1 cellular context compared by ENCODE assay signal in the genomic region with DNA sequence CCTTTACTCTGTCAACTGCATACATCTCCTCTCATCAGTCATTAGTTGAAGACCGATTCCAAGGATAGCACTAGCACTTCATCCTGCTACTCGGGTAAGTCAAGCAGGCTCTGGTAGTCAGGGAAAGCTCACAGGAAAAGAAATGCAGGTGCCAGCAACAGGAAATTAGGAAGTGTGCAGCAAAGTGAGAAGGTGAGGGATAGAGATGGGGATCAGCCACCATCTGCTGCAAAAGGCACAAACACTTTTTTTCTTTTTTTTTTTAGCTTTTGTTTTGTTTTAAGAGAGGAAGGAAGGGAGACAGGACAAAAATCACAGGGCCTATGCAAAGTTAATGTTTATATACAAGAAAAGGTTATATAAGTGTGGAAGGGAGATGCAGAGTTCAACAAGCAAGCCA.
TF ChIP-seq lines count a peak whose summit lies in the region.

No MANE protein-coding gene starts in this region.

TF ChIP-seq in endothelial cell of umbilical vein, 7 proteins besides CTCF, POLR2A, EP300 and RAD21:
- no peak for TF ChIP-seq EZH2 (IDR thresholded peaks at IDR 0.05; ENCODE audit: borderline replicate concordance, low read depth, low read length, severe bottlenecking)
- TF ChIP-seq FOS (IDR thresholded peaks at IDR 0.05; ENCODE audit: borderline replicate concordance, insufficient read depth, low read length), result no peak
- TF ChIP-seq, protein P1, sequence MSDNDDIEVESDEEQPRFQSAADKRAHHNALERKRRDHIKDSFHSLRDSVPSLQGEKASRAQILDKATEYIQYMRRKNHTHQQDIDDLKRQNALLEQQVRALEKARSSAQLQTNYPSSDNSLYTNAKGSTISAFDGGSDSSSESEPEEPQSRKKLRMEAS (IDR thresholded peaks at IDR 0.05; ENCODE audit: insufficient read depth, insufficient read length), result no peak
- TF ChIP-seq POLR2AphosphoS5 (IDR thresholded peaks at IDR 0.05; ENCODE audit: insufficient read depth, low read depth, low read length), result no peak
- no peak for TF ChIP-seq GATA2 (IDR thresholded peaks at IDR 0.05; ENCODE audit: insufficient read depth, insufficient read length, low read depth, low read length)
- TF ChIP-seq MYC (IDR thresholded peaks at IDR 0.05; ENCODE audit: low read depth, low read length), result no peak
- TF ChIP-seq JUN (IDR thresholded peaks at IDR 0.05; ENCODE audit: borderline replicate concordance, insufficient read depth, insufficient read length, low read depth), result no peak
TF ChIP-seq in endothelial cell of umbilical vein: peak in this region for 0.
